Comparison of ENCODE assay signal across 19 cellular contexts in the genomic region with DNA sequence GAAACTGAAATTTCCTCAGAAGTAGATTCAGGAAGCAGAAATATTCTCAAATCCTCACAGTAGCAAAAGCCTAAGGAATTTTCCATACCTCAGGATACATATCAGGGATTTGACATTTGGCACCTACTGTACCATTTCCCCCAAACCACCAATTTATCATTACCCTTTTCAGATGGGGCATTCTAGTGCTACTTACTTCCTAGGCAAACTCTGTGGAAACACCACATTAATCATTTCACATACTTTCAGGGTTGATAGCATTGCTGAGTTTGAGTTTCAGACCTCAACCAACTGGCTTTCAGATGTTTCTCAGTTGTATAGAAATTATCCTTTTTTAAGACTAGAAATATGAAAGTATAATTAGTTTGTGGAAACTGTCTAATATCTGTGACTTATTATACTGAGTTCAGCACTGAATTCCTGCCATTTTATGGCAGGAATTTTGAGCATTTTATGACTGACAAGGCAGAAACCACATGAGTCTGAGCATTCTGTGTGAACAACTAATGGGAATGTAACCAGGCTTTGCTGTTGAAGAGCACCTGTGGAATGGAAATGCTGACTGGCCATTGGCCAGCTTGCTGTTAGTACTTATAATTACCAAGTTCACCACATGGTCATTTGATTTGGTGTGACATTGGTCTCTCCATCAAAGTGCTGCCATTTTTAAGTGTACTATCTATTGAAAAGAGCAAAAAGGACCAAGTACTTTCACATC. TPM values are rescaled to one million over a fixed set of nuclear protein-coding genes. Genes with fewer than 3 reads are reported as not detected.
A peak's percentile ranks its signal among the peaks of the same experiment; 100 is the strongest.
DNase-seq lines count a peak whose midpoint lies in the region; ATAC-seq and TF ChIP-seq lines count a peak whose summit lies in the region.
"Had no signal": no experiment of that assay in that cellular context is flagged by ENCODE, and none has a peak within 500 bp of the region (broad histone marks: within the 10 kb centered on the region; RNA-seq: fewer than 3 reads in every experiment).

No MANE protein-coding gene starts in this region.

- H3K4me2 ChIP-seq in H9 (ENCODE audit: insufficient read depth, insufficient read length, low read length): no peak overlapping the region

- no peaks in the 10 kb centered on the region for H3K4me1 Mint-ChIP-seq in activated CD8-positive, alpha-beta T cell treated with anti-CD3 and anti-CD28 coated beads, Interleukin-2, amount 10 ng/mL, durations not matched to agents 7 days and 5 days (ENCODE audit: low read depth)
- H3K4me1 Mint-ChIP-seq in CD8-positive, alpha-beta memory T cell: no peaks in the 10 kb centered on the region
- no peaks in the 10 kb centered on the region for H3K4me1 Mint-ChIP-seq in H9
- H3K4me1 Mint-ChIP-seq: activated naive CD4-positive, alpha-beta T cell treated with anti-CD3 and anti-CD28 coated beads, Interleukin-2, amount 10 ng/mL, durations not matched to agents 7 days and 5 days had no signal

- no peak overlapping the region for H4K8ac ChIP-seq in H9 (replicated peaks; ENCODE audit: insufficient read length, low read depth, low read length)

- TF ChIP-seq CTCF in GM12865 (IDR thresholded peaks at IDR 0.05; ENCODE audit: insufficient read depth, low read depth, low read length, missing control alignments) (no peak), choroid plexus epithelial cell (conservative IDR thresholded peaks at IDR 0.05; ENCODE audit: low read depth, low read length) (no peak), H9 (conservative IDR thresholded peaks at IDR 0.05) (no peak)

- H3K18ac ChIP-seq in H9 (ENCODE audit: insufficient read length, low read depth, low read length): no peak overlapping the region

- peaks cover 5% of the 10 kb centered on the region for H3K27me3 Mint-ChIP-seq in activated CD8-positive, alpha-beta T cell treated with anti-CD3 and anti-CD28 coated beads, Interleukin-2, amount 10 ng/mL, durations not matched to agents 7 days and 5 days (ENCODE audit: low read depth)
- H3K27me3 Mint-ChIP-seq in CD8-positive, alpha-beta memory T cell: peaks cover 5 to 29% of the 10 kb centered on the region in 2 donors
- H3K27me3 Mint-ChIP-seq in H9 (ENCODE audit: low read depth): no peaks in the 10 kb centered on the region
- H3K27me3 Mint-ChIP-seq: activated naive CD4-positive, alpha-beta T cell treated with anti-CD3 and anti-CD28 coated beads, Interleukin-2, amount 10 ng/mL, durations not matched to agents 7 days and 5 days had no signal

- H2BK120ac ChIP-seq in H9 (ENCODE audit: low read depth, low read length, poor library complexity, severe bottlenecking): no peak overlapping the region

- no peaks in the 10 kb centered on the region for H3K36me3 Mint-ChIP-seq in activated CD8-positive, alpha-beta T cell treated with anti-CD3 and anti-CD28 coated beads, Interleukin-2, amount 10 ng/mL, durations not matched to agents 7 days and 5 days (ENCODE audit: low read depth)
- no peaks in the 10 kb centered on the region for H3K36me3 Mint-ChIP-seq in CD8-positive, alpha-beta memory T cell
- no peaks in the 10 kb centered on the region for H3K36me3 Mint-ChIP-seq in H9 (ENCODE audit: insufficient read depth in 1 of 3, low read depth in 3 of 3)
- H3K36me3 Mint-ChIP-seq: activated naive CD4-positive, alpha-beta T cell treated with anti-CD3 and anti-CD28 coated beads, Interleukin-2, amount 10 ng/mL, durations not matched to agents 7 days and 5 days had no signal

- H3K79me2 ChIP-seq in H9 (ENCODE audit: insufficient read depth, low read length): no peaks in the 10 kb centered on the region

- no peaks in the 10 kb centered on the region for H3K9me3 ChIP-seq in CD8-positive, alpha-beta memory T cell (ENCODE audit: low read length)
- H3K9me3 ChIP-seq in H9 (ENCODE audit: control insufficient read depth, low read depth, low read length): no peaks in the 10 kb centered on the region
- H3K9me3 ChIP-seq: lower lobe of right lung, suprapubic skin had no signal

- H3K27ac Mint-ChIP-seq in activated CD8-positive, alpha-beta T cell treated with anti-CD3 and anti-CD28 coated beads, Interleukin-2, amount 10 ng/mL, durations not matched to agents 7 days and 5 days: no peak overlapping the region
- H3K27ac Mint-ChIP-seq in CD8-positive, alpha-beta memory T cell: no peak overlapping the region
- H3K27ac Mint-ChIP-seq in H9: no peak overlapping the region
- H3K27ac Mint-ChIP-seq: activated naive CD4-positive, alpha-beta T cell treated with anti-CD3 and anti-CD28 coated beads, Interleukin-2, amount 10 ng/mL, durations not matched to agents 7 days and 5 days had no signal

- H3K56ac ChIP-seq in H9 (ENCODE audit: insufficient read length, low read depth, low read length): no peak overlapping the region

- no peaks in the 10 kb centered on the region for H3K79me1 ChIP-seq in H9 (ENCODE audit: insufficient read depth, low read depth, low read length, poor library complexity, severe bottlenecking)

- no peak overlapping the region for H3K4me3 Mint-ChIP-seq in activated CD8-positive, alpha-beta T cell treated with anti-CD3 and anti-CD28 coated beads, Interleukin-2, amount 10 ng/mL, durations not matched to agents 7 days and 5 days
- H3K4me3 Mint-ChIP-seq in CD8-positive, alpha-beta memory T cell: no peak overlapping the region
- no peak overlapping the region for H3K4me3 Mint-ChIP-seq in H9
- H3K4me3 Mint-ChIP-seq: activated naive CD4-positive, alpha-beta T cell treated with anti-CD3 and anti-CD28 coated beads, Interleukin-2, amount 10 ng/mL, durations not matched to agents 7 days and 5 days; neural crest cell had no signal

- no peak overlapping the region for H2BK5ac ChIP-seq in H9 (ENCODE audit: insufficient read length, low read length)

- H3K4ac ChIP-seq in H9 (ENCODE audit: low read depth, low read length): no peak overlapping the region

- POLR2A ChIA-PET in activated CD8-positive, alpha-beta T cell treated with anti-CD3 and anti-CD28 coated beads, Interleukin-2, amount 10 ng/mL, durations not matched to agents 7 days and 5 days (lab: Charles Lee): no interaction called here
- POLR2A ChIA-PET in CD8-positive, alpha-beta memory T cell (lab: Charles Lee): no interaction called here

- H2BK12ac ChIP-seq in H9 (ENCODE audit: insufficient read length, low read depth, low read length): no peak overlapping the region

- H4K5ac ChIP-seq in H9 (ENCODE audit: insufficient read length, low read depth, low read length): no peak overlapping the region

- H3K27me3 ChIP-seq in CD8-positive, alpha-beta memory T cell (ENCODE audit: insufficient read depth, low read length, poor library complexity, severe bottlenecking): no peaks in the 10 kb centered on the region
- H3K27me3 ChIP-seq in H9 (ENCODE audit: insufficient read depth, low read length): no peaks in the 10 kb centered on the region
- H3K27me3 ChIP-seq: cardiac muscle cell, suprapubic skin had no signal

- ATAC-seq in GM19467 (IDR thresholded peaks at IDR 0.05; ENCODE audit: unreplicated experiment): peak; percentile 60
- ATAC-seq in HG03135 (IDR thresholded peaks at IDR 0.05; ENCODE audit: unreplicated experiment): peak; percentile 62
- no peak for ATAC-seq in activated CD8-positive, alpha-beta T cell treated with anti-CD3 and anti-CD28 coated beads, Interleukin-2, amount 10 ng/mL, durations not matched to agents 7 days and 5 days
- no peak for ATAC-seq in HG03457 (IDR thresholded peaks at IDR 0.05; ENCODE audit: unreplicated experiment)

- no peak overlapping the region for H4K91ac ChIP-seq in H9 (ENCODE audit: insufficient read length, low read depth, low read length)

- H2AFZ ChIP-seq in H9 (ENCODE audit: low read length): no peak overlapping the region

- no peak overlapping the region for H3K23ac ChIP-seq in H9 (ENCODE audit: insufficient read length, low read depth, low read length)

- no peak overlapping the region for H2BK15ac ChIP-seq in H9 (ENCODE audit: low read depth, low read length)

- CTCF ChIA-PET in activated CD8-positive, alpha-beta T cell treated with anti-CD3 and anti-CD28 coated beads, Interleukin-2, amount 10 ng/mL, durations not matched to agents 7 days and 5 days (lab: Charles Lee): no interaction called here
- CTCF ChIA-PET in CD8-positive, alpha-beta memory T cell (lab: Charles Lee): no interaction called here

- no peak overlapping the region for H2BK20ac ChIP-seq in H9 (ENCODE audit: low read depth, low read length, poor library complexity, severe bottlenecking)

- H3K4me3 ChIP-seq in GM12865 (ENCODE audit: low read depth, low read length) (no peak overlapping the region), choroid plexus epithelial cell (ENCODE audit: low read depth, low read length) (no peak overlapping the region)
- H3K4me3 ChIP-seq in CD8-positive, alpha-beta memory T cell (ENCODE audit: low read length): no peak overlapping the region
- H3K4me3 ChIP-seq: cardiac muscle cell, lower lobe of right lung, suprapubic skin had no signal

- H3K4me1 ChIP-seq in CD8-positive, alpha-beta memory T cell (ENCODE audit: insufficient read depth, low read length): no peaks in the 10 kb centered on the region
- H3K4me1 ChIP-seq in H9 (ENCODE audit: insufficient read depth, low read length): no peaks in the 10 kb centered on the region
- H3K4me1 ChIP-seq: suprapubic skin had no signal

- no peak overlapping the region for H3K14ac ChIP-seq in H9 (ENCODE audit: insufficient read depth, low read length)

- H3K23me2 ChIP-seq in H9 (ENCODE audit: insufficient read length, low read depth, low read length, poor library complexity, severe bottlenecking): no peaks in the 10 kb centered on the region

- no peaks in the 10 kb centered on the region for H4K20me1 ChIP-seq in H9 (ENCODE audit: control insufficient read depth, insufficient read depth, insufficient read length)

- no peak overlapping the region for H3K9ac ChIP-seq in H9 (ENCODE audit: extremely low read depth, insufficient read length, low read length)

- DNase-seq in GM12865 (ENCODE audit: low read depth) (peak; percentile 15), choroid plexus epithelial cell (ENCODE audit: low read depth) (peak; percentile 47), H9 (no peak)
- no peak for DNase-seq in activated CD8-positive, alpha-beta T cell treated with anti-CD3 and anti-CD28 coated beads, Interleukin-2, amount 10 ng/mL, durations not matched to agents 7 days and 5 days
- DNase-seq in CD8-positive, alpha-beta memory T cell: no peak
- DNase-seq: activated CD4-positive, CD25-positive, alpha-beta regulatory T cell treated with anti-CD3 and anti-CD28 coated beads, Interleukin-2, amount 50 U/mL, for 72 hours; activated naive CD4-positive, alpha-beta T cell treated with anti-CD3 and anti-CD28 coated beads, Interleukin-2, amount 10 ng/mL, durations not matched to agents 7 days and 5 days; DMS79; foreskin fibroblast; lower lobe of right lung; NCI-H146; NCI-H526 treated with DMSO at 0.1 percent for 48 hours; T-helper 2 cell had no signal

- H3T11ph ChIP-seq in H9 (ENCODE audit: low read length): no peak overlapping the region

- H3K36me3 ChIP-seq in CD8-positive, alpha-beta memory T cell (ENCODE audit: insufficient read depth, low read length): no peaks in the 10 kb centered on the region
- H3K36me3 ChIP-seq: cardiac muscle cell, lower lobe of right lung, suprapubic skin had no signal

- H3K9me3 Mint-ChIP-seq in activated CD8-positive, alpha-beta T cell treated with anti-CD3 and anti-CD28 coated beads, Interleukin-2, amount 10 ng/mL, durations not matched to agents 7 days and 5 days (ENCODE audit: insufficient read depth): no peaks in the 10 kb centered on the region
- no peaks in the 10 kb centered on the region for H3K9me3 Mint-ChIP-seq in CD8-positive, alpha-beta memory T cell
- no peaks in the 10 kb centered on the region for H3K9me3 Mint-ChIP-seq in H9
- H3K9me3 Mint-ChIP-seq: activated naive CD4-positive, alpha-beta T cell treated with anti-CD3 and anti-CD28 coated beads, Interleukin-2, amount 10 ng/mL, durations not matched to agents 7 days and 5 days; neural crest cell had no signal

- no peak overlapping the region for H3K27ac ChIP-seq in CD8-positive, alpha-beta memory T cell (ENCODE audit: low read depth, low read length)
- no peak overlapping the region for H3K27ac ChIP-seq in H9 (ENCODE audit: insufficient read length, low read depth, low read length)
- H3K27ac ChIP-seq: cardiac muscle cell, lower lobe of right lung, suprapubic skin had no signal

- H2AK5ac ChIP-seq in H9 (ENCODE audit: insufficient read length, low read length): no peak overlapping the region

RNA-seq across cellular contexts. Expression of a gene that starts 35.1 kb away (rescaled TPM):
- 1 to 10 TPM; 2.1 to 2.4 TPM for total RNA-seq in activated CD8-positive, alpha-beta T cell treated with anti-CD3 and anti-CD28 coated beads, Interleukin-2, amount 10 ng/mL, durations not matched to agents 7 days and 5 days
- 1 to 10 TPM; 2.9 to 3.1 TPM for total RNA-seq in CD8-positive, alpha-beta memory T cell
- polyA plus RNA-seq in CD8-positive, alpha-beta memory T cell: 0.99 TPM
- 3.8 and 4.0 TPM in 2 replicates for total RNA-seq in H9 (2021)

Comparison
In these comparisons a context has a peak if more than half of its experiments do, and no peak if none do; other contexts are left out.
1. DNase-seq: peak in GM12865 (single experiment) and choroid plexus epithelial cell (single experiment); none in activated CD8-positive, alpha-beta T cell treated with anti-CD3 and anti-CD28 coated beads, Interleukin-2, amount 10 ng/mL, durations not matched to agents 7 days and 5 days (single experiment), CD8-positive, alpha-beta memory T cell (0 of 5) and H9 (single experiment).
2. ATAC-seq: peak in GM19467 (single experiment) and HG03135 (single experiment); none in activated CD8-positive, alpha-beta T cell treated with anti-CD3 and anti-CD28 coated beads, Interleukin-2, amount 10 ng/mL, durations not matched to agents 7 days and 5 days (single experiment) and HG03457 (single experiment).